In the genomic region with DNA sequence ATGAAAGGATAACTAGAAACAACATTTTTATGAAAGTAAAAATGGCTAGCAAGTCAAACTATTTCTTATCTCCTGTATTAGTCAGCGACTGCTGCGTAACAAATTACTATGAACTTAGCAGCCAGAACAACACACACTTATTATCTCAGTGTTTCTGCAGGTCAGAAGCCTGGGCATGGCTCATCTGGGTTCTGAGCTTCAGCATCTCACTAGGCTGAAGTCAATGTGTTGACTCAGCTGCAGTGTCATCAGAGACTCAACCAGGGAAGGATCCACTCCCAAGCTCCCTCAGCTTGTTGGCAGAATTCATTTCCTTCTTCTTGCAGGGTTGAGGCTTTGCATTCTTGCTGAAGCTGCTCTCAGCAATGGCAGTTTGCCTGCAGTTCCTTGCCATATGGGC, we compare ENCODE assay signal across 17 cellular contexts. TPM values are rescaled to one million over a fixed set of nuclear protein-coding genes. Genes with fewer than 3 reads are reported as not detected.
DNase-seq lines count a peak whose midpoint lies in the region; ATAC-seq and TF ChIP-seq lines count a peak whose summit lies in the region.
"Had no signal": no experiment of that assay in that cellular context is flagged by ENCODE, and none has a peak within 500 bp of the region (broad histone marks: within the 10 kb centered on the region; RNA-seq: fewer than 3 reads in every experiment).

No MANE protein-coding gene starts in this region.

- POLR2A ChIA-PET in activated CD4-positive, alpha-beta T cell treated with anti-CD3 and anti-CD28 coated beads for 36 hours (lab: Charles Lee) = no interaction called here

- no peaks in the 10 kb centered on the region for H3K27me3 Mint-ChIP-seq in chondrocyte (ENCODE audit: low read depth)
- H3K27me3 Mint-ChIP-seq in activated CD4-positive, alpha-beta T cell treated with anti-CD3 and anti-CD28 coated beads for 36 hours = peaks cover 10% of the 10 kb centered on the region

- CTCF ChIA-PET in activated CD4-positive, alpha-beta T cell treated with anti-CD3 and anti-CD28 coated beads for 36 hours (lab: Charles Lee) = interaction anchor here (0.8 kb wide), 1 partner anchor 46 kb away, joined by 3 read pairs; no protein-coding TSS in a partner anchor

- no peak for TF ChIP-seq CTCF in AG10803 (conservative IDR thresholded peaks at IDR 0.05; ENCODE audit: low read length)
- no peak for TF ChIP-seq CTCF in chondrocyte (IDR thresholded peaks at IDR 0.05)
- TF ChIP-seq CTCF in tibial nerve (IDR thresholded peaks at IDR 0.05) = no peak

- H3K9me3 Mint-ChIP-seq in chondrocyte (ENCODE audit: low read depth) = peaks cover 12% of the 10 kb centered on the region
- H3K9me3 Mint-ChIP-seq in activated CD4-positive, alpha-beta T cell treated with anti-CD3 and anti-CD28 coated beads for 36 hours (ENCODE audit: low read depth) = no peaks in the 10 kb centered on the region

- peak; percentile 35 for DNase-seq in AG10803 (ENCODE audit: low read depth)
- peak; percentile 27 for DNase-seq in HT1080 (ENCODE audit: low read depth)
- DNase-seq in chondrocyte (ENCODE audit: low spot score) = no peak
- DNase-seq in non-pigmented ciliary epithelial cell (ENCODE audit: low read depth) = peak; percentile 23
- no peak for DNase-seq in SKM-1 (lab: John Stamatoyannopoulos, UW; ENCODE audit: unreplicated experiment)
- no peak for DNase-seq in NCI-H524 treated with DMSO at 0.1 percent for 48 hours (lab: John Stamatoyannopoulos, UW)
- no peak for DNase-seq in tibial nerve (ENCODE audit: low spot score in 2 of 2)
- no peak for DNase-seq in activated CD4-positive, alpha-beta T cell treated with anti-CD3 and anti-CD28 coated beads for 36 hours
- DNase-seq: activated CD4-positive, alpha-beta T cell treated with anti-CD3 and anti-CD28 coated beads, Interleukin-2, amount 50 U/mL, for 1 hour; activated CD8-positive, alpha-beta memory T cell treated with anti-CD3 and anti-CD28 coated beads, Interleukin-2, amount 50 U/mL, for 4 hours; Karpas-422; NCI-H1092; NCI-H526 treated with DMSO at 0.1 percent for 48 hours; substantia nigra; T-cell had no signal

- intact Hi-C loops in activated CD4-positive, alpha-beta T cell treated with anti-CD3 and anti-CD28 coated beads for 36 hours (cut with DNase I, micrococcal nuclease) = loop anchor here in 1 of 2 experiments (10.0 kb wide), 1 partner anchor 241 kb away; the partner anchor contains the start of gene SOD2

- peaks cover 0 to 4% (median 0%) of the 10 kb centered on the region in 4 donors for H3K4me1 ChIP-seq in tibial nerve

- H3K36me3 Mint-ChIP-seq in chondrocyte (ENCODE audit: low read depth) = no peaks in the 10 kb centered on the region
- no peaks in the 10 kb centered on the region for H3K36me3 Mint-ChIP-seq in activated CD4-positive, alpha-beta T cell treated with anti-CD3 and anti-CD28 coated beads for 36 hours (ENCODE audit: low read depth)

- no peak overlapping the region for H3K4me3 Mint-ChIP-seq in chondrocyte (ENCODE audit: unreplicated experiment)
- H3K4me3 Mint-ChIP-seq in activated CD4-positive, alpha-beta T cell treated with anti-CD3 and anti-CD28 coated beads for 36 hours = no peak overlapping the region
- H3K4me3 Mint-ChIP-seq: T-cell had no signal

- H3K27ac Mint-ChIP-seq in chondrocyte (ENCODE audit: unreplicated experiment) = peak overlapping the region; percentile 22
- no peak overlapping the region for H3K27ac Mint-ChIP-seq in activated CD4-positive, alpha-beta T cell treated with anti-CD3 and anti-CD28 coated beads for 36 hours
- H3K27ac Mint-ChIP-seq: T-cell had no signal

- 89 to 100% methylated on average over 2 of the region's 2 CpGs for WGBS in tibial nerve, 2 donors

- TF ChIP-seq EP300 in tibial nerve (IDR thresholded peaks at IDR 0.05) = no peak

- no peaks in the 10 kb centered on the region for H3K9me3 ChIP-seq in tibial nerve

- H3K4me3 ChIP-seq in AG10803 (ENCODE audit: low read length) = no peak overlapping the region
- no peak overlapping the region for H3K4me3 ChIP-seq in tibial nerve

- no peaks in the 10 kb centered on the region for H3K36me3 ChIP-seq in tibial nerve

- ATAC-seq in activated CD4-positive, alpha-beta T cell treated with anti-CD3 and anti-CD28 coated beads for 36 hours = no peak
- ATAC-seq: T-cell had no signal

- peaks cover 25% of the 10 kb centered on the region for H3K4me1 Mint-ChIP-seq in chondrocyte (ENCODE audit: low read depth)
- peaks cover 19% of the 10 kb centered on the region for H3K4me1 Mint-ChIP-seq in activated CD4-positive, alpha-beta T cell treated with anti-CD3 and anti-CD28 coated beads for 36 hours

- H3K27me3 ChIP-seq in tibial nerve = no peaks in the 10 kb centered on the region

- no peak for TF ChIP-seq POLR2A in tibial nerve (IDR thresholded peaks at IDR 0.05)

- H3K27ac ChIP-seq in tibial nerve = no peak overlapping the region

RNA-seq across cellular contexts. Expression of gene IGF2R, which starts 33.2 kb away (rescaled TPM):
- 38.1 and 39.1 TPM in 2 replicates for total RNA-seq in HT1080 (2014; rRNA removed; shearing (Covaris generic))
- 21.5 and 25.1 TPM in 2 replicates for polyA plus RNA-seq in HT1080 (2015; cell fraction: cytosol; rRNA removed)
- polyA plus RNA-seq in HT1080 (2015; cell fraction: nucleus; rRNA removed) = 236 and 253 TPM in 2 replicates
- total RNA-seq in chondrocyte (205 to 247 TPM (median 242 TPM) in 3 replicates), tibial nerve (10 to 100 TPM; 60.1 to 81.3 (median 68.5) TPM)
- 10 to 100 TPM; 55.6 to 65.6 TPM for total RNA-seq in activated CD4-positive, alpha-beta T cell treated with anti-CD3 and anti-CD28 coated beads for 36 hours

RNA-seq across cellular contexts. Expression of gene MAS1, which starts 44.8 kb away (rescaled TPM):
- total RNA-seq in HT1080 (2014; rRNA removed; shearing (Covaris generic)) = not detected in 2 replicates
- not detected in 2 replicates for polyA plus RNA-seq in HT1080 (2015; cell fraction: cytosol; rRNA removed)
- polyA plus RNA-seq in HT1080 (2015; cell fraction: nucleus; rRNA removed) = not detected in 2 replicates
- total RNA-seq in chondrocyte = not detected in 3 replicates
- not detected for total RNA-seq in tibial nerve
- total RNA-seq in activated CD4-positive, alpha-beta T cell treated with anti-CD3 and anti-CD28 coated beads for 36 hours = not detected
- total RNA-seq: pulmonary artery endothelial cell, T-cell had no signal
- polyA plus RNA-seq: neural cell had no signal

Comparison
In these comparisons a context has a peak if more than half of its experiments do, and no peak if none do; other contexts are left out.
1. DNase-seq: peak in AG10803 (single experiment), HT1080 (single experiment) and non-pigmented ciliary epithelial cell (single experiment); none in chondrocyte (single experiment), SKM-1 (single experiment), NCI-H524 treated with DMSO at 0.1 percent for 48 hours (single experiment), tibial nerve (0 of 2) and activated CD4-positive, alpha-beta T cell treated with anti-CD3 and anti-CD28 coated beads for 36 hours (single experiment).